ENCODE assay signal across 12 cellular contexts in the genomic region with DNA sequence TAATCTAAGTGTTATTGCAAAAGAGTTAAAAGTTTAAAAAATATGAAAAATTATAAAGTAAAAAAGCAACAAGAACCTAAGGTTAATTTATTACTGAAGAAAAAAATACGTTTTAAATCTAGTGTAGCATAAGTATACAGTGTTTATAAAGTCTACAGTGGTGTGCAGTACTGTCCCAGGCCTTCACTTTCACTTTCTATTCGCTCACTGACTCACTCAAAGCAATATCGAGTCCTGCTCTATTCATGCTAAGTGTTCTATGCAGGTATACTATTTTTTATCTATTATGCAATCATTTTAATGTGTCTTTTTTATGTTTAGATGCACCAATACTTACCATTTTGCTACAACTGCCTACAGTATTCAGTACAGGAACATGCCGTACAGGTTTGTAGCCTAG.
A peak's percentile ranks its signal among the peaks of the same experiment; 100 is the strongest.
DNase-seq lines count a peak whose midpoint lies in the region; ATAC-seq and TF ChIP-seq lines count a peak whose summit lies in the region.
"Had no signal": no experiment of that assay in that cellular context is flagged by ENCODE, and none has a peak within 500 bp of the region (broad histone marks: within the 10 kb centered on the region; RNA-seq: fewer than 3 reads in every experiment).

No MANE protein-coding gene starts in this region.

- no peaks in the 10 kb centered on the region for H3K9me3 Mint-ChIP-seq in activated T-cell treated with anti-CD3 and anti-CD28 coated beads, Interleukin-2, amount 50 U/mL, for 24 hours

- H3K36me3 ChIP-seq in DND-41 (ENCODE audit: insufficient read depth, low read length) (no peaks in the 10 kb centered on the region), OCI-LY3 (replicated peaks; ENCODE audit: low read depth, low read length) (no peaks in the 10 kb centered on the region), tibial artery (no peaks in the 10 kb centered on the region)

- H3K4me1 Mint-ChIP-seq in activated T-cell treated with anti-CD3 and anti-CD28 coated beads, Interleukin-2, amount 50 U/mL, for 24 hours (ENCODE audit: low read depth): peaks cover 4% of the 10 kb centered on the region

- H3K4me1 ChIP-seq in DND-41 (ENCODE audit: insufficient read depth, low read length) (no peaks in the 10 kb centered on the region; the same call in 1 of the 2 replicates), OCI-LY3 (ENCODE audit: low read length) (0 out of 2 replicates have a peak, but pooled peaks cover 1% of the 10 kb centered on the region), tibial artery (no peaks in the 10 kb centered on the region)
- H3K4me1 ChIP-seq: Caco-2 had no signal

- H3K4me3 Mint-ChIP-seq in activated T-cell treated with anti-CD3 and anti-CD28 coated beads, Interleukin-2, amount 50 U/mL, for 24 hours: no peak overlapping the region
- H3K4me3 Mint-ChIP-seq: IgD-negative memory B cell had no signal

- H3K27ac ChIP-seq in DND-41 (ENCODE audit: low read length) (no peak overlapping the region), OCI-LY3 (ENCODE audit: low read length) (no peak overlapping the region), tibial artery (no peak overlapping the region)

- no peaks in the 10 kb centered on the region for H3K27me3 Mint-ChIP-seq in activated T-cell treated with anti-CD3 and anti-CD28 coated beads, Interleukin-2, amount 50 U/mL, for 24 hours
- H3K27me3 Mint-ChIP-seq: IgD-negative memory B cell had no signal

- ATAC-seq in DND-41 (ENCODE audit: insufficient read depth, low read depth) (peak; percentile 82), GM19455 (IDR thresholded peaks at IDR 0.05; ENCODE audit: unreplicated experiment) (peak; percentile 74), HG03066 (IDR thresholded peaks at IDR 0.05; ENCODE audit: low read depth, unreplicated experiment) (peak; percentile 66), omental fat pad (ENCODE audit: low FRiP score) (no peak)
- ATAC-seq: esophagus mucosa had no signal

- no peaks in the 10 kb centered on the region for H3K36me3 Mint-ChIP-seq in activated T-cell treated with anti-CD3 and anti-CD28 coated beads, Interleukin-2, amount 50 U/mL, for 24 hours (ENCODE audit: low read depth)
- H3K36me3 Mint-ChIP-seq: IgD-negative memory B cell had no signal

- no peaks in the 10 kb centered on the region for H4K20me1 ChIP-seq in DND-41 (ENCODE audit: insufficient read depth, low read length)
- no peaks in the 10 kb centered on the region for H4K20me1 ChIP-seq in OCI-LY3 (ENCODE audit: insufficient read depth, low read length)

- TF ChIP-seq CTCF in DND-41 (IDR thresholded peaks at IDR 0.05; ENCODE audit: borderline replicate concordance, extremely low read depth, low read length, poor library complexity, severe bottlenecking) (no peak), OCI-LY3 (IDR thresholded peaks at IDR 0.05; ENCODE audit: low read depth, low read length) (no peak), omental fat pad (IDR thresholded peaks at IDR 0.05) (no peak), tibial artery (IDR thresholded peaks at IDR 0.05) (no peak)

- H3K9ac ChIP-seq in DND-41 (ENCODE audit: low read depth, low read length) (no peak overlapping the region), OCI-LY3 (ENCODE audit: low read length) (no peak overlapping the region)

- no peak for DNase-seq in DND-41
- DNase-seq in omental fat pad (ENCODE audit: low spot score): no peak
- no peak for DNase-seq in activated T-cell treated with anti-CD3 and anti-CD28 coated beads for 4 hours
- no peak for DNase-seq in tibial artery
- no peak for DNase-seq in activated T-cell treated with anti-CD3 and anti-CD28 coated beads, Interleukin-2, amount 50 U/mL, for 24 hours
- DNase-seq: Caco-2, kidney had no signal

- H2AFZ ChIP-seq in DND-41 (ENCODE audit: low read depth, low read length): peak overlapping the region; percentile 30; the same call in 1 of the 2 replicates
- H2AFZ ChIP-seq in OCI-LY3 (ENCODE audit: low read depth, low read length): no peak overlapping the region

- no peaks in the 10 kb centered on the region for H3K9me3 ChIP-seq in DND-41 (ENCODE audit: insufficient read depth, low read length, severe bottlenecking)
- H3K9me3 ChIP-seq in OCI-LY3 (ENCODE audit: insufficient read depth, low read length): no peaks in the 10 kb centered on the region
- no peaks in the 10 kb centered on the region for H3K9me3 ChIP-seq in tibial artery
- H3K9me3 ChIP-seq: Caco-2 had no signal

- no peak overlapping the region for H3K27ac Mint-ChIP-seq in activated T-cell treated with anti-CD3 and anti-CD28 coated beads, Interleukin-2, amount 50 U/mL, for 24 hours
- H3K27ac Mint-ChIP-seq: IgD-negative memory B cell had no signal

- H3K27me3 ChIP-seq in DND-41 (ENCODE audit: insufficient read depth, low read length, poor library complexity) (no peaks in the 10 kb centered on the region), OCI-LY3 (ENCODE audit: low read depth, low read length) (no peaks in the 10 kb centered on the region), tibial artery (no peaks in the 10 kb centered on the region)

- H3K4me3 ChIP-seq in DND-41 (ENCODE audit: low read depth in 1 of 2, low read length in 2 of 2): no peak overlapping the region; a peak in 1 of 4 replicates
- no peak overlapping the region for H3K4me3 ChIP-seq in OCI-LY3 (ENCODE audit: low read length)
- no peak overlapping the region for H3K4me3 ChIP-seq in tibial artery

- H3K4me2 ChIP-seq in DND-41 (ENCODE audit: insufficient read depth, low read length) (peak overlapping the region; percentile 19; the same call in 1 of the 2 replicates), OCI-LY3 (ENCODE audit: low read length) (0 out of 2 replicates have a peak overlapping the region, but pooled peaks have one; percentile 1)

- H3K79me2 ChIP-seq in DND-41 (ENCODE audit: insufficient read depth, low read length) (no peaks in the 10 kb centered on the region), OCI-LY3 (ENCODE audit: low read length) (no peaks in the 10 kb centered on the region)

- intact Hi-C loops in tibial artery (cut with DNase I; ENCODE audit: low total_unique reads): no loop called here
